Comparison of ENCODE assay signal across 12 cellular contexts in genomic region chr1:59815892-59816291, GRCh38. TPM values are rescaled to one million over a fixed set of nuclear protein-coding genes. Genes with fewer than 3 reads are reported as not detected.
DNase-seq lines count a peak whose midpoint lies in the region; ATAC-seq, FAIRE-seq and TF ChIP-seq lines count a peak whose summit lies in the region.
"Had no signal": no experiment of that assay in that cellular context is flagged by ENCODE, and none has a peak within 500 bp of the region (broad histone marks: within the 10 kb centered on the region; RNA-seq: fewer than 3 reads in every experiment).

No MANE protein-coding gene starts in this region.

- no peaks in the 10 kb centered on the region for H3K27me3 ChIP-seq in cardiac muscle cell
- H3K27me3 ChIP-seq in keratinocyte (ENCODE audit: control insufficient read depth, extremely low read depth, insufficient read depth, low read length): no peaks in the 10 kb centered on the region
- H3K27me3 ChIP-seq in testis: no peaks in the 10 kb centered on the region

- no peak for DNase-seq in cardiac muscle cell (ENCODE audit: low read depth in 1 of 2, low spot score in 1 of 2)
- no peak for DNase-seq in Right ventricle myocardium inferior (ENCODE audit: missing footprints)
- DNase-seq in SW480 (ENCODE audit: low spot score): peak; percentile 25
- peak; percentile 19 for DNase-seq in keratinocyte (ENCODE audit: low read depth, low spot score)
- no peak for DNase-seq in HPDE6-E6E7 (ENCODE audit: extremely low spot score)
- no peak for DNase-seq in SKM-1 treated with dmso at 0.1 percent for 144 hours (lab: John Stamatoyannopoulos, UW; ENCODE audit: unreplicated experiment)
- no peak for DNase-seq in GF-D8 (lab: John Stamatoyannopoulos, UW)
- no peak for DNase-seq in testis
- DNase-seq: erythroblast; immature natural killer cell; stimulated activated naive B cell treated with anti-CD40 and anti-IgM and Interleukin-4, amounts not matched to agents 10 μg/mL and 1 μg/mL and 100 μg/mL, for 72 hours had no signal

- FAIRE-seq in keratinocyte (lab: Jason Lieb, UNC): peak; percentile 76
- FAIRE-seq: TTC549 had no signal

- H3K9me3 ChIP-seq in cardiac muscle cell (ENCODE audit: low read depth): no peaks in the 10 kb centered on the region
- H3K9me3 ChIP-seq in keratinocyte (ENCODE audit: control insufficient read depth, low read depth, low read length): no peaks in the 10 kb centered on the region
- H3K9me3 ChIP-seq in testis: no peaks in the 10 kb centered on the region

- peak overlapping the region; percentile 85 for H3K4me3 ChIP-seq in cardiac muscle cell
- H3K4me3 ChIP-seq in keratinocyte (ENCODE audit: control insufficient read depth in 2 of 3, extremely low read depth in 1 of 3, insufficient read depth in 2 of 3, low read depth in 1 of 3, low read length in 3 of 3): peak overlapping the region; percentile 75 to 91 (median 81)
- peak overlapping the region in 1 of 2 donors; percentile 64 for H3K4me3 ChIP-seq in testis

- WGBS in testis, 2 donors: 50 to 65% methylated on average over 3 of the region's 3 CpGs

- peak overlapping the region; percentile 71 for H3K4me2 ChIP-seq in keratinocyte (ENCODE audit: control insufficient read depth, extremely low read depth, insufficient read depth, low read depth, low read length)

- no peak for TF ChIP-seq CTCF in cardiac muscle cell (IDR thresholded peaks at IDR 0.05; ENCODE audit: low read depth, low read length)
- TF ChIP-seq CTCF in keratinocyte (optimal IDR thresholded peaks at IDR 0.05 in 1 of 3, IDR thresholded peaks at IDR 0.05 in 1 of 3, conservative IDR thresholded peaks at IDR 0.05 in 1 of 3; ENCODE audit: extremely low read depth in 1 of 3, insufficient read depth in 2 of 3, low read length in 3 of 3): no peak
- no peak for TF ChIP-seq CTCF in testis (IDR thresholded peaks at IDR 0.05)

- H3K9me1 ChIP-seq in keratinocyte (ENCODE audit: control insufficient read depth, extremely low read depth, insufficient read depth, low read length): no peaks in the 10 kb centered on the region

- H3K27ac ChIP-seq in cardiac muscle cell (no peak overlapping the region), keratinocyte (ENCODE audit: control insufficient read depth, insufficient read depth, low read length) (peak overlapping the region; percentile 36), testis (no peak overlapping the region)

- peak overlapping the region; percentile 77 for H3K9ac ChIP-seq in keratinocyte (ENCODE audit: control insufficient read depth, extremely low read depth, insufficient read depth, low read length)

- H3K4me1 ChIP-seq in cardiac muscle cell (ENCODE audit: low read depth) (peaks cover 40% of the 10 kb centered on the region), keratinocyte (ENCODE audit: control insufficient read depth, extremely low read depth, insufficient read depth, low read length) (peaks cover 12% of the 10 kb centered on the region), testis (no peaks in the 10 kb centered on the region)

- H2AFZ ChIP-seq in keratinocyte (ENCODE audit: control insufficient read depth, low read length): no peak overlapping the region

- dilution Hi-C loops in keratinocyte (cut with MboI; ENCODE audit: extremely low pct_ligation_motif_present, low sequenced_read_pairs): no loop called here

- H3K36me3 ChIP-seq in cardiac muscle cell: no peaks in the 10 kb centered on the region
- H3K36me3 ChIP-seq in keratinocyte (ENCODE audit: control insufficient read depth in 2 of 2, extremely low read depth in 1 of 2, insufficient read depth in 2 of 2, low read length in 2 of 2): no peaks in the 10 kb centered on the region
- H3K36me3 ChIP-seq in testis (ENCODE audit: low read depth, missing control alignments): no peaks in the 10 kb centered on the region

- H3K79me2 ChIP-seq in keratinocyte (ENCODE audit: control insufficient read depth, insufficient read depth, low read length): peaks cover 2% of the 10 kb centered on the region

- no peak for ATAC-seq in Right ventricle myocardium inferior

- no peak for TF ChIP-seq POLR2A in testis (IDR thresholded peaks at IDR 0.05)

- intact Hi-C loops in Right ventricle myocardium inferior (cut with DNase I): no loop called here
- intact Hi-C loops in testis (cut with DNase I; ENCODE audit: low total_unique reads): no loop called here

- no peaks in the 10 kb centered on the region for H4K20me1 ChIP-seq in keratinocyte (ENCODE audit: control insufficient read depth, extremely low read depth, insufficient read depth, low read length)

RNA-seq across cellular contexts. Expression of gene HOOK1, which starts 1.1 kb away (rescaled TPM):
- total RNA-seq in cardiac muscle cell (9.5 and 10.4 TPM in 2 replicates), Right ventricle myocardium inferior (7.3 TPM), testis (10 to 100 TPM; 20.1 to 59.8 TPM)
- polyA plus RNA-seq in cardiac muscle cell (12.9 and 15.5 TPM in 2 replicates), keratinocyte (3.1 to 12.7 TPM (median 11.8 TPM) in 3 replicates), testis (ENCODE audit: insufficient read depth, low read depth, low replicate concordance) (65.8 TPM)
- polyA plus RNA-seq in keratinocyte (2011; ENCODE audit: low read depth): 117 TPM
- 2.5 and 4.4 TPM in 2 replicates for polyA plus RNA-seq in keratinocyte (2011; cell fraction: cytosol; rRNA removed)
- polyA plus RNA-seq in keratinocyte (2011; cell fraction: nucleus; rRNA removed): 8.2 and 14.0 TPM in 2 replicates
- 4.5 and 28.1 TPM in 2 replicates for polyA plus RNA-seq in keratinocyte (2012; ENCODE audit: low replicate concordance)
- polyA minus RNA-seq in keratinocyte: 0.10 to 6.2 TPM (median 4.8 TPM) in 3 replicates
- polyA minus RNA-seq in keratinocyte (2011; cell fraction: cytosol; rRNA and poly(A)+ RNA removed): 1.7 TPM
- polyA minus RNA-seq in keratinocyte (2011; cell fraction: nucleus; rRNA and poly(A)+ RNA removed): 6.4 and 12.5 TPM in 2 replicates

Comparison
In these comparisons a context has a peak if more than half of its experiments do, and no peak if none do; other contexts are left out.
1. DNase-seq: peak in SW480 (single experiment) and keratinocyte (single experiment); none in cardiac muscle cell (0 of 2), Right ventricle myocardium inferior (single experiment), HPDE6-E6E7 (single experiment), SKM-1 treated with dmso at 0.1 percent for 144 hours (single experiment), GF-D8 (single experiment) and testis (single experiment).